ENCODE assay signal across 15 cellular contexts in genomic region chr1:80401757-80402156, GRCh38.
DNase-seq lines count a peak whose midpoint lies in the region; ATAC-seq and TF ChIP-seq lines count a peak whose summit lies in the region.
"Had no signal": no experiment of that assay in that cellular context is flagged by ENCODE, and none has a peak within 500 bp of the region (broad histone marks: within the 10 kb centered on the region; RNA-seq: fewer than 3 reads in every experiment).

No MANE protein-coding gene starts in this region.

- H3K27ac Mint-ChIP-seq in nephron progenitor cell, result peak overlapping the region; percentile 29
- H3K27ac Mint-ChIP-seq: CD4-positive, alpha-beta memory T cell; HFFc6 had no signal

- no peaks in the 10 kb centered on the region for H3K9me2 ChIP-seq in hepatocyte (replicated peaks; ENCODE audit: insufficient read depth)

- no peaks in the 10 kb centered on the region for H3K27me3 Mint-ChIP-seq in nephron progenitor cell (ENCODE audit: low read depth, poor library complexity)
- H3K27me3 Mint-ChIP-seq: CD4-positive, alpha-beta memory T cell had no signal

- no peaks in the 10 kb centered on the region for H3K4me1 ChIP-seq in hepatocyte (ENCODE audit: insufficient read depth)

- H3K9me3 ChIP-seq in hepatocyte (ENCODE audit: low read depth), result no peaks in the 10 kb centered on the region

- peak; percentile 18 for DNase-seq in NAMALWA (ENCODE audit: low spot score)
- no peak for DNase-seq in nephron progenitor cell
- DNase-seq in COLO668 (lab: John Stamatoyannopoulos, UW; ENCODE audit: unreplicated experiment), result no peak
- DNase-seq in hepatocyte (ENCODE audit: low spot score), result no peak
- no peak for DNase-seq in DMS153 (lab: John Stamatoyannopoulos, UW)
- DNase-seq: CD4-positive, alpha-beta memory T cell; DMS 273 treated with DMSO at 0.1 percent for 48 hours; DMS53; DND-41; GM23248; H7; HCEC 1CT; HFFc6 had no signal

- H3K4me1 Mint-ChIP-seq in nephron progenitor cell, result no peaks in the 10 kb centered on the region
- H3K4me1 Mint-ChIP-seq: CD4-positive, alpha-beta memory T cell had no signal

- H3K27me3 ChIP-seq in hepatocyte, result no peaks in the 10 kb centered on the region

- ATAC-seq in GM21786 (IDR thresholded peaks at IDR 0.05; ENCODE audit: unreplicated experiment), result no peak

- H3K9me3 Mint-ChIP-seq in nephron progenitor cell, result peaks cover 21% of the 10 kb centered on the region

- no peaks in the 10 kb centered on the region for H3K79me2 ChIP-seq in hepatocyte

- H3K4me2 ChIP-seq in hepatocyte, result no peak overlapping the region

- peaks cover 10% of the 10 kb centered on the region for H3K36me3 Mint-ChIP-seq in nephron progenitor cell (ENCODE audit: low read depth)
- H3K36me3 Mint-ChIP-seq: CD4-positive, alpha-beta memory T cell had no signal

- peak overlapping the region; percentile 42; the same call in 1 of the 2 replicates for H3K27ac ChIP-seq in C4-2B
- no peak overlapping the region for H3K27ac ChIP-seq in hepatocyte
- H3K27ac ChIP-seq: GM23248 had no signal

- TF ChIP-seq CTCF in C4-2B (conservative IDR thresholded peaks at IDR 0.05), result no peak
- TF ChIP-seq CTCF in nephron progenitor cell (IDR thresholded peaks at IDR 0.05), result no peak
- TF ChIP-seq CTCF in hepatocyte (IDR thresholded peaks at IDR 0.05; ENCODE audit: poor library complexity), result no peak

- H4K20me1 ChIP-seq in hepatocyte (ENCODE audit: insufficient read depth, poor library complexity, severe bottlenecking), result no peaks in the 10 kb centered on the region

- no peak overlapping the region for H3K4me3 ChIP-seq in hepatocyte
- H3K4me3 ChIP-seq: GM23248 had no signal

- WGBS in hepatocyte (ENCODE audit: low lambda C conversion rate, missing lambda C conversion rate), result 61% methylated on average over 1 of the region's 1 CpG

- no peaks in the 10 kb centered on the region for H3K36me3 ChIP-seq in hepatocyte (replicated peaks; ENCODE audit: insufficient read depth, low read depth)

- no peak overlapping the region for H3K4me3 Mint-ChIP-seq in nephron progenitor cell
- H3K4me3 Mint-ChIP-seq: CD4-positive, alpha-beta memory T cell; HFFc6 had no signal

- H2AFZ ChIP-seq in hepatocyte, result no peak overlapping the region
- H2AFZ ChIP-seq: GM23248 had no signal
